3 cellular contexts compared by ENCODE assay signal in genomic region chr22:22510833-22511232, GRCh38. TPM values are rescaled to one million over a fixed set of nuclear protein-coding genes. Genes with fewer than 3 reads are reported as not detected.
"Had no signal": no experiment of that assay in that cellular context is flagged by ENCODE, and none has a peak within 500 bp of the region (broad histone marks: within the 10 kb centered on the region; RNA-seq: fewer than 3 reads in every experiment).

No MANE protein-coding gene starts in this region.

RNA-seq across cellular contexts. Expression of gene ZNF280B, which starts 2.3 kb away (rescaled TPM):
- total RNA-seq: HT-29 had no signal

RNA-seq across cellular contexts. Expression of gene ZNF280A, which starts 9.2 kb away (rescaled TPM):
- total RNA-seq: HT-29, IMR-90 had no signal
- polyA plus RNA-seq: IgD-negative memory B cell, IMR-90 had no signal

RNA-seq across cellular contexts. Expression of gene PRAME, which starts 48.2 kb away (rescaled TPM):
- total RNA-seq: HT-29, IMR-90 had no signal
- polyA plus RNA-seq: IgD-negative memory B cell, IMR-90 had no signal
